In the genomic region with DNA sequence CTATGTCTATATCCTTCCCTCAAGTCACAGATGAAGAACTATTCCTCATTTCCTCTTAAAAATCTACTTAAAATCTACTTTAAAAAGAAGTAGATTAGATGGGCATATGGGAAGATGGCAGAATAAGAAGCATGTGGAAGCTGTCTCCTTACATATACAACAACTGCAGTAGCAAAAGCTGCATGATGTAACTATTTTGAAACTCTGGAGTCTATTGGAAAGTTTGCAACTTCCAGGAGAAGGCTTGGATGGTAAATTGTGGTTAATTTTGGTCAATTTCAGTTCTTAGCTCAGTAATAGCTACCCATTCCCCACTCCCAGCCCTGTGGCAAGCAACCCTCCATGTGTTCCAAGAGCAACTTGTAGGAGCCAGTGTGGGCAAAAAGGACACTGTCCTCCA, we compare ENCODE assay signal across 34 cellular contexts. TPM values are rescaled to one million over a fixed set of nuclear protein-coding genes. Genes with fewer than 3 reads are reported as not detected.
"Had no signal": no experiment of that assay in that cellular context is flagged by ENCODE, and none has a peak within 500 bp of the region (broad histone marks: within the 10 kb centered on the region; RNA-seq: fewer than 3 reads in every experiment).

No MANE protein-coding gene starts in this region.

- H3K4me1 ChIP-seq: left lung, lower lobe of right lung, neural progenitor cell, right atrium auricular region, right lobe of liver, stomach, testis, thyroid gland, transverse colon, upper lobe of left lung, vagina had no signal

- H3K27me3 ChIP-seq: neural progenitor cell, neutrophil, ovary, right atrium auricular region, right lobe of liver, testis, thyroid gland, transverse colon, upper lobe of left lung, vagina had no signal

- H3K9me3 ChIP-seq: left lung, lower lobe of right lung, neutrophil, ovary, right atrium auricular region, right lobe of liver, testis, thyroid gland, transverse colon, upper lobe of left lung, vagina had no signal

- H3K36me3 ChIP-seq: left lung, neutrophil, ovary, right lobe of liver, thyroid gland, transverse colon had no signal

- ATAC-seq: left colon; left lung; lower lobe of right lung; natural killer cell; right lobe of liver; stimulated activated naive B cell treated with anti-CD40 and anti-IgM and Interleukin-4, amounts not matched to agents 10 μg/mL and 1 μg/mL and 100 μg/mL, for 72 hours; stimulated activated naive CD8-positive, alpha-beta T cell treated with anti-CD3 and anti-CD28 coated beads, Interleukin-15, Interleukin-2, amounts not matched to agents 100 U/mL and 50 U/mL, for 24 hours had no signal

- H3K4me3 ChIP-seq: left lung, lower lobe of right lung, neural progenitor cell, ovary, right atrium auricular region, right lobe of liver, smooth muscle cell, stomach, testis, thyroid gland, transverse colon, upper lobe of left lung, vagina had no signal

- DNase-seq: hypothalamus; immature natural killer cell; kidney; left colon; left lung; lower lobe of right lung; mammary epithelial cell; mesendoderm; naive B cell; natural killer cell; nephron progenitor cell; ovary; right lobe of liver; stimulated activated CD4-positive, alpha-beta T cell treated with anti-CD3 and anti-CD28 coated beads, Interleukin-1b, Interleukin-23, amount 100 ng/mL, for 48 hours; stimulated activated CD4-positive, alpha-beta T cell treated with anti-CD3 and anti-CD28 coated beads, Interleukin-2, amount 100 ng/mL, for 48 hours; stimulated activated naive B cell treated with anti-CD40 and anti-IgM and Interleukin-4, amounts not matched to agents 10 μg/mL and 1 μg/mL and 100 μg/mL, for 72 hours; stimulated activated naive CD8-positive, alpha-beta T cell treated with anti-CD3 and anti-CD28 coated beads, Interleukin-15, Interleukin-2, amounts not matched to agents 100 U/mL and 50 U/mL, for 24 hours; stomach; testis; thyroid gland; transverse colon; upper lobe of left lung had no signal

RNA-seq across cellular contexts. Expression of a gene that starts 42.9 kb away (rescaled TPM):
- total RNA-seq: lower lobe of right lung, mammary epithelial cell, mesothelial cell of epicardium, mononuclear cell, natural killer cell, pulmonary artery endothelial cell, right atrium auricular region, testis, urinary bladder, vagina had no signal
- polyA plus RNA-seq: immature natural killer cell, mammary epithelial cell, urinary bladder had no signal

RNA-seq across cellular contexts. Expression of a gene that starts 60.0 kb away (rescaled TPM):
- total RNA-seq: left colon, left lung, lower lobe of right lung, mammary epithelial cell, mesothelial cell of epicardium, mononuclear cell, natural killer cell, progenitor cell of endocrine pancreas, pulmonary artery endothelial cell, renal cortical epithelial cell, right atrium auricular region, skeletal muscle tissue, smooth muscle cell, stomach, testis, thyroid gland, transverse colon, upper lobe of left lung, urinary bladder, vagina had no signal
- polyA plus RNA-seq: immature natural killer cell, mammary epithelial cell, ovary, smooth muscle cell, stomach, urinary bladder had no signal
